Comparison of ENCODE assay signal across 6 cellular contexts in the genomic region with DNA sequence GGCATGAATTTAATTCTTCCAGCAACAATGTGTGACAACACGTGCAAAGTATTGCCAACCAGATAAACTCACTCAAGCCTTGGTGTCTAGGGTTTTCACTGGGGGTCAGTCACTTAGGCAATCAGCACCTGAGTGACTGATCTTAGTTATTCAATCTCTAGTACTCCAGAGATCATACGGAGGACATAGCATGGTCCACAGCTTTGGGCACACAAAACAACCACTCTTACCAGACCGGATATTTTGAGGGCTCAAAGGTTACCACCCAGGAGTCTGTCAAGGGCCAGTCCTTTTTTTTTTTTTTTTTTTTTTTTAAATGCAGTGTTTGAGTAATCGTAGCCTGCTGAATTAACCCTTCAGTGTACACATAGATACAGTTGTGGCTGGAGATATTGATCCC.
DNase-seq lines count a peak whose midpoint lies in the region; ATAC-seq, FAIRE-seq and TF ChIP-seq lines count a peak whose summit lies in the region.
"Not testable (repeated sequence)": the region's sequence is repeated elsewhere in the genome, so short reads cannot be mapped to it uniquely, and the experiment has no call there.

No MANE protein-coding gene starts in this region.

- not testable (repeated sequence) for H3K27me3 ChIP-seq in bronchial epithelial cell (ENCODE audit: control insufficient read depth, insufficient read depth, low read length); left lung; HepG2 (ENCODE audit: control insufficient read depth in 1 of 2, insufficient read depth in 2 of 2, low read length in 2 of 2)

- H2AFZ ChIP-seq in HepG2 (ENCODE audit: low read length) = not testable (repeated sequence)

- H3K4me2 ChIP-seq in HepG2 (ENCODE audit: low read depth, low read length) = not testable (repeated sequence)

- not testable (repeated sequence) for H3K79me2 ChIP-seq in HepG2 (ENCODE audit: insufficient read depth, low read length)

- TF ChIP-seq RAD21 in HepG2 (CRISPR knock-in tag; IDR thresholded peaks at IDR 0.05) = not testable (repeated sequence)

- not testable (repeated sequence) for H3K4me3 ChIP-seq in bronchial epithelial cell (ENCODE audit: low read depth, low read length); left lung; HepG2 (replicated peaks in 1 of 3; ENCODE audit: insufficient read depth in 1 of 3, low read depth in 2 of 3, low read length in 3 of 3)

- intact Hi-C loops in left lung (cut with DNase I); HepG2 (cut with micrococcal nuclease; ENCODE audit: unreplicated experiment); sciatic nerve (cut with DNase I): not testable (repeated sequence)

- H3K27ac ChIP-seq in left lung; HepG2 (ENCODE audit: extremely low read length, insufficient read depth, low read length): not testable (repeated sequence)

- FAIRE-seq in bronchial epithelial cell (lab: Jason Lieb, UNC) = peak; percentile 55
- not testable (repeated sequence) for FAIRE-seq in HepG2 (lab: Jason Lieb, UNC)

- not testable (repeated sequence) for TF ChIP-seq POLR2A in HepG2 (IDR thresholded peaks at IDR 0.05; ENCODE audit: insufficient read depth in 1 of 2, low read depth in 2 of 2, low read length in 2 of 2)

- not testable (repeated sequence) for H3K36me3 ChIP-seq in bronchial epithelial cell (ENCODE audit: control insufficient read depth, insufficient read depth, low read length); left lung; HepG2 (replicated peaks in 1 of 2; ENCODE audit: control insufficient read depth in 1 of 2, insufficient read depth in 2 of 2, low read length in 2 of 2)

- ATAC-seq in left lung (peak; percentile 36), HepG2 (peak; percentile 94), sciatic nerve (peak; percentile 28)

- POLR2A ChIA-PET in HepG2 (lab: Yijun Ruan, JAX) = not testable (repeated sequence)

- TF ChIP-seq EP300 in HepG2 (IDR thresholded peaks at IDR 0.05; ENCODE audit: low read depth in 2 of 2, low read length in 2 of 2); HepG2 (CRISPR knock-in tag; IDR thresholded peaks at IDR 0.05; ENCODE audit: borderline replicate concordance): not testable (repeated sequence)

- not testable (repeated sequence) for BruUV-seq in HepG2 (replicated peaks; lab: Mats Ljungman, UMichigan)

- not testable (repeated sequence) for H3K4me1 ChIP-seq in left lung; HepG2 (ENCODE audit: insufficient read depth, low read length)

- in situ Hi-C loops in HepG2 (cut with HindIII; ENCODE audit: extremely low pct_ligation_motif_present, low pct_unique_long_range_greater_than_20kb) = not testable (repeated sequence)

- 1% methylated on average over 4 of the region's 4 CpGs for WGBS in HepG2 (ENCODE audit: low lambda C conversion rate)

- CTCF ChIA-PET in HepG2 (lab: Yijun Ruan, JAX; ENCODE audit: low intra/inter-chr PET ratio, low total read pairs) = not testable (repeated sequence)

- peak; percentile 79 for DNase-seq in DMS53 (lab: John Stamatoyannopoulos, UW)
- DNase-seq in DMS53 treated with DMSO at 0.1 percent for 48 hours (lab: John Stamatoyannopoulos, UW; ENCODE audit: unreplicated experiment) = peak; percentile 21
- not testable (repeated sequence) for DNase-seq in bronchial epithelial cell (ENCODE audit: low read depth); left lung; sciatic nerve (ENCODE audit: low spot score)
- DNase-seq in HepG2 (ENCODE audit: low spot score) = peak; percentile 45

- TF ChIP-seq CTCF in bronchial epithelial cell (IDR thresholded peaks at IDR 0.05; ENCODE audit: insufficient read depth, low read length, severe bottlenecking); left lung (IDR thresholded peaks at IDR 0.05); HepG2 (CRISPR knock-in tag; IDR thresholded peaks at IDR 0.05): not testable (repeated sequence)

- not testable (repeated sequence) for H4K20me1 ChIP-seq in HepG2 (ENCODE audit: insufficient read depth, low read length)

- H3K9me3 ChIP-seq in left lung; HepG2 (ENCODE audit: low read length): not testable (repeated sequence)

- H3K9ac ChIP-seq in HepG2 (ENCODE audit: insufficient read depth, low read depth, low read length) = not testable (repeated sequence)

TF ChIP-seq in HepG2, 621 proteins besides CTCF, POLR2A, EP300 and RAD21:
- peak; percentile 41 for TF ChIP-seq HNF4A (CRISPR knock-in tag; IDR thresholded peaks at IDR 0.05)
- TF ChIP-seq HNF4G (IDR thresholded peaks at IDR 0.05; ENCODE audit: borderline replicate concordance, low read depth, low read length) = 0 out of 2 replicates have a peak, but pooled peaks have one; percentile 8
- not testable (repeated sequence) for TF ChIP-seq HNF4G (CRISPR knock-in tag; IDR thresholded peaks at IDR 0.05; ENCODE audit: borderline replicate concordance, low read depth)
- TF ChIP-seq, protein P1, sequence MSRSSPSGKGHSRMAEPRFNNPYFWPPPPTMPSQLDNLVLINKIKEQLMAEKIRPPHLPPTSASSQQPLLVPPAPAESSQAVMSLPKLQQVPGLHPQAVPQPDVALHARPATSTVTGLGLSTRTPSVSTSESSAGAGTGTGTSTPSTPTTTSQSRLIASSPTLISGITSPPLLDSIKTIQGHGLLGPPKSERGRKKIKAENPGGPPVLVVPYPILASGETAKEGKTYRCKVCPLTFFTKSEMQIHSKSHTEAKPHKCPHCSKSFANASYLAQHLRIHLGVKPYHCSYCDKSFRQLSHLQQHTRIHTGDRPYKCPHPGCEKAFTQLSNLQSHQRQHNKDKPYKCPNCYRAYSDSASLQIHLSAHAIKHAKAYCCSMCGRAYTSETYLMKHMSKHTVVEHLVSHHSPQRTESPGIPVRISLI (CRISPR knock-in tag; IDR thresholded peaks at IDR 0.05; ENCODE audit: borderline replicate concordance) = peak; percentile 37; the same call in 1 of the 2 replicates
- TF ChIP-seq ZNF652 (CRISPR knock-in tag; IDR thresholded peaks at IDR 0.05; ENCODE audit: borderline replicate concordance, low read depth) = peak; percentile 89

Comparison
In these comparisons a context has a peak if more than half of its experiments do, and no peak if none do; other contexts are left out.
1. ATAC-seq: peak in every context shown above with its lines; median percentile 94 in HepG2; 36 in left lung; 28 in sciatic nerve.